In genomic region chr2:120938132-120938771, GRCh38 we compare ENCODE assay signal across 15 cellular contexts.
DNase-seq lines count a peak whose midpoint lies in the region; ATAC-seq and TF ChIP-seq lines count a peak whose summit lies in the region.
"Had no signal": no experiment of that assay in that cellular context is flagged by ENCODE, and none has a peak within 500 bp of the region (broad histone marks: within the 10 kb centered on the region; RNA-seq: fewer than 3 reads in every experiment).

No MANE protein-coding gene starts in this region.

- H3K36me3 ChIP-seq in GM23338 (ENCODE audit: insufficient read depth) (no peaks in the 10 kb centered on the region), esophagus muscularis mucosa (no peaks in the 10 kb centered on the region), MG63 (no peaks in the 10 kb centered on the region)
- H3K36me3 ChIP-seq: esophagus squamous epithelium, HAP-1 had no signal

- no peak for DNase-seq in GM23338 (ENCODE audit: low spot score)
- DNase-seq in SK-MEL-5 (ENCODE audit: low read depth, low spot score), result peak; percentile 4
- no peak for DNase-seq in esophagus muscularis mucosa (ENCODE audit: extremely low spot score)
- peak; percentile 9 for DNase-seq in pons (ENCODE audit: low spot score)
- DNase-seq in MG63, result no peak
- DNase-seq in H4 (ENCODE audit: low spot score), result no peak
- no peak for DNase-seq in middle frontal gyrus (ENCODE audit: extremely low spot score, low spot score)
- DNase-seq: activated CD8-positive, alpha-beta memory T cell treated with anti-CD3 and anti-CD28 coated beads, Interleukin-2, amount 50 U/mL, for 48 hours; esophagus squamous epithelium; SW 1271 had no signal

- peaks cover 35% of the 10 kb centered on the region for H3K79me2 ChIP-seq in GM23338 (replicated peaks; ENCODE audit: insufficient read depth)
- H3K79me2 ChIP-seq: parathyroid adenoma had no signal

- no peak overlapping the region for H3K4me2 ChIP-seq in GM23338

- no peaks in the 10 kb centered on the region; the same call in 1 of the 2 replicates for H3F3A ChIP-seq in GM23338 (replicated peaks; ENCODE audit: low read depth)

- no peak overlapping the region for H3K4me3 Mint-ChIP-seq in GM23338
- H3K4me3 Mint-ChIP-seq: activated naive CD4-positive, alpha-beta T cell treated with anti-CD3 and anti-CD28 coated beads, Interleukin-2, amount 50 U/mL, for 24 hours; memory B cell had no signal

- H3K9me3 Mint-ChIP-seq in GM23338, result peaks cover 3% of the 10 kb centered on the region; the same call in 2 of the 3 replicates
- H3K9me3 Mint-ChIP-seq: activated naive CD4-positive, alpha-beta T cell treated with anti-CD3 and anti-CD28 coated beads, Interleukin-2, amount 50 U/mL, for 24 hours; memory B cell had no signal

- in situ Hi-C loops in SK-MEL-5 (cut with HindIII; ENCODE audit: low pct_unique_long_range_greater_than_20kb, low sequenced_read_pairs), result no loop called here

- no peaks in the 10 kb centered on the region for H3K9me2 ChIP-seq in GM23338 (ENCODE audit: insufficient read depth)

- TF ChIP-seq CTCF in GM23338 (conservative IDR thresholded peaks at IDR 0.05; ENCODE audit: low read depth in 2 of 2) (no peak), esophagus muscularis mucosa (IDR thresholded peaks at IDR 0.05) (no peak)

- peak overlapping the region; percentile 64; the same call in 1 of the 2 replicates for H3K27ac Mint-ChIP-seq in GM23338
- H3K27ac Mint-ChIP-seq: activated naive CD4-positive, alpha-beta T cell treated with anti-CD3 and anti-CD28 coated beads, Interleukin-2, amount 50 U/mL, for 24 hours; memory B cell had no signal

- no peak overlapping the region for H2AFZ ChIP-seq in GM23338
- H2AFZ ChIP-seq: parathyroid adenoma had no signal

- WGBS in esophagus muscularis mucosa, result 34% methylated on average over 10 of the region's 10 CpGs

- intact Hi-C loops in esophagus muscularis mucosa (cut with DNase I), result loop anchor here (5.0 kb wide), 1 partner anchor 201 kb away; the partner anchor contains the start of gene GLI2

- peaks cover 34% of the 10 kb centered on the region for H3K4me1 Mint-ChIP-seq in GM23338
- H3K4me1 Mint-ChIP-seq: activated naive CD4-positive, alpha-beta T cell treated with anti-CD3 and anti-CD28 coated beads, Interleukin-2, amount 50 U/mL, for 24 hours; memory B cell had no signal

- no peak for TF ChIP-seq POLR2A in esophagus muscularis mucosa (IDR thresholded peaks at IDR 0.05; ENCODE audit: low read depth)

- ATAC-seq in GM23338, result no peak; the same call in 2 of the 3 replicates
- ATAC-seq in GM19023 (IDR thresholded peaks at IDR 0.05; ENCODE audit: unreplicated experiment), result no peak

- H3K27ac ChIP-seq in GM23338 (ENCODE audit: low read depth), result no peak overlapping the region
- peak overlapping the region; percentile 78 to 89 (median 82) for H3K27ac ChIP-seq in esophagus muscularis mucosa (replicated peaks in 1 of 4)
- H3K27ac ChIP-seq: parathyroid adenoma had no signal

- TF ChIP-seq EP300 in esophagus muscularis mucosa (IDR thresholded peaks at IDR 0.05), result no peak

- peaks cover 12% of the 10 kb centered on the region for H3K27me3 Mint-ChIP-seq in GM23338 (ENCODE audit: insufficient read depth, low read depth, poor library complexity)

- peaks cover 19% of the 10 kb centered on the region for H4K20me1 ChIP-seq in GM23338 (replicated peaks; ENCODE audit: insufficient read depth)

- H3K9me3 ChIP-seq in esophagus muscularis mucosa (no peaks in the 10 kb centered on the region), MG63 (no peaks in the 10 kb centered on the region)
- H3K9me3 ChIP-seq: esophagus squamous epithelium, HAP-1 had no signal

- peaks cover 13% of the 10 kb centered on the region for H3K4me1 ChIP-seq in GM23338 (ENCODE audit: insufficient read depth)
- peaks cover 25 to 80% (median 75%) of the 10 kb centered on the region in 4 donors for H3K4me1 ChIP-seq in esophagus muscularis mucosa
- H3K4me1 ChIP-seq: parathyroid adenoma had no signal

- H3K4me3 ChIP-seq in GM23338 (no peak overlapping the region), esophagus muscularis mucosa (no peak overlapping the region), MG63 (no peak overlapping the region)
- H3K4me3 ChIP-seq: esophagus squamous epithelium, HAP-1 had no signal

- H3K27me3 ChIP-seq in GM23338 (ENCODE audit: insufficient read depth) (no peaks in the 10 kb centered on the region), esophagus muscularis mucosa (no peaks in the 10 kb centered on the region), MG63 (no peaks in the 10 kb centered on the region)

- peaks cover 15% of the 10 kb centered on the region for H3K36me3 Mint-ChIP-seq in GM23338 (ENCODE audit: low read depth)
- H3K36me3 Mint-ChIP-seq: activated naive CD4-positive, alpha-beta T cell treated with anti-CD3 and anti-CD28 coated beads, Interleukin-2, amount 50 U/mL, for 24 hours; memory B cell had no signal

TF ChIP-seq in GM23338, 12 proteins besides CTCF, POLR2A, EP300 and RAD21:
- TF ChIP-seq POLR2AphosphoS5 (IDR thresholded peaks at IDR 0.05; ENCODE audit: low read depth), result no peak

Comparison
In these comparisons a context has a peak if more than half of its experiments do, and no peak if none do; other contexts are left out.
1. DNase-seq: peak in SK-MEL-5 (single experiment) and pons (single experiment); none in GM23338 (single experiment), esophagus muscularis mucosa (single experiment), MG63 (single experiment), H4 (single experiment) and middle frontal gyrus (single experiment).